ENCODE assay signal across 7 cellular contexts in the genomic region with DNA sequence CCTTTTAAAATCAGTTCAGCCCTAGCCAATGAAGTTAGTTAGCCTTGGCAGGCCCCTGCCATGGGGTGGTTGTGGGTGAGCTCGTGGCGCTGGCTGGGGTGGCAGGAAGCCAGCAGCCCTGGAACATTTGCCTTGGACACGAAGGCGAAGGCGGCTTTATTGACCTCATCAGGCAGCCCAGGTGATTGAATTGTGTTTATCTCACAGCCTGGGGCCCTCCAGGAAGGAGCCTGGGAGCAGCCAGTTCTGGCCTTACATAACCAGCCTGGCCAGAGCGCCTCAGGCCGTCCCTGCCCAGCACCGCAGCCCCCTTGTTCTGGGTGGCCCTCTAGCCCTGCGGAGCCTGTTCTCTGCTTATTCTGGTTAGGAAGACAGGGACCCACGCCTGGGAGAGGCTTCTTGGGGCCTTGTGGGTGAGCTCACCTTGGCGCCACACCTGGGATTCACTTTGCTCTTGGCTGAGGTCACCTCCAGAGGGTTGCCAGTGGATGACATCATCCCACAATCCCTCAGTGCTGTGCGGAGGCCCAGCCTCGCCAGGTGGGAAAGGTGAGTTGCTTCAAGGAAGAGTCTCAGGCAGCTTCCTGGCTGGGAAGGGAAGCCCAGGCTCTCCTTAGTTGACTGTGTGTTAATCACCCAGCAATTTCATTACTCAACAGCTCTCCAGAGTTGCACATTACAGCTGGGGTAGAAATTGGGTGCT. TPM values are rescaled to one million over a fixed set of nuclear protein-coding genes. Genes with fewer than 3 reads are reported as not detected.
DNase-seq lines count a peak whose midpoint lies in the region; ATAC-seq and TF ChIP-seq lines count a peak whose summit lies in the region.

No MANE protein-coding gene starts in this region.

- H3K4me1 ChIP-seq in body of pancreas (peaks cover 69% of the 10 kb centered on the region), tibial artery (peaks cover 10 to 96% (median 78%) of the 10 kb centered on the region in 4 donors)

- no peak overlapping the region for H3K4me3 ChIP-seq in body of pancreas
- H3K4me3 ChIP-seq in tibial artery, result no peak overlapping the region

- no peak overlapping the region for H3K4me3 Mint-ChIP-seq in IgD-negative memory B cell

- H3K9me3 Mint-ChIP-seq in IgD-negative memory B cell, result no peaks in the 10 kb centered on the region

- H3K36me3 Mint-ChIP-seq in IgD-negative memory B cell, result peaks cover under 1% of the 10 kb centered on the region

- ATAC-seq in body of pancreas (peak; percentile 80), HG03175 (IDR thresholded peaks at IDR 0.05; ENCODE audit: unreplicated experiment) (no peak)

- intact Hi-C loops in body of pancreas (cut with DNase I) (no loop called here), tibial artery (cut with DNase I; ENCODE audit: low total_unique reads) (no loop called here)

- H3K27ac Mint-ChIP-seq in IgD-negative memory B cell, result peak overlapping the region; percentile 41 to 90 (median 73)

- H3K27ac ChIP-seq in body of pancreas, result peak overlapping the region; percentile 98 to 100 (median 99)
- H3K27ac ChIP-seq in tibial artery, result peak overlapping the region; percentile 92 to 96

- peak; percentile 1 to 79 (median 78) for TF ChIP-seq POLR2A in body of pancreas (IDR thresholded peaks at IDR 0.05)

- peak; percentile 97 to 99 (median 98) for DNase-seq in body of pancreas
- DNase-seq in kidney tubule cell (ENCODE audit: low spot score), result peak; percentile 100
- DNase-seq in tibial artery, result peak; percentile 83 to 97
- no peak for DNase-seq in NCI-H1694 (lab: John Stamatoyannopoulos, UW)
- DNase-seq in epidermal melanocyte (ENCODE audit: insufficient read length, low spot score), result no peak

- no peaks in the 10 kb centered on the region for H3K27me3 ChIP-seq in body of pancreas
- no peaks in the 10 kb centered on the region for H3K27me3 ChIP-seq in tibial artery

- TF ChIP-seq CTCF in body of pancreas (IDR thresholded peaks at IDR 0.05) (no peak), tibial artery (IDR thresholded peaks at IDR 0.05) (no peak)

- no peaks in the 10 kb centered on the region for H3K9me3 ChIP-seq in body of pancreas
- no peaks in the 10 kb centered on the region for H3K9me3 ChIP-seq in tibial artery

- 15 to 28% methylated on average over 2 to 13 of the region's 13 CpGs for WGBS in body of pancreas, 2 donors

- H3K36me3 ChIP-seq in body of pancreas (replicated peaks in 1 of 2; ENCODE audit: insufficient read depth in 1 of 2, low read depth in 2 of 2) (no peaks in the 10 kb centered on the region), tibial artery (peaks cover 0 to 10% (median 5%) of the 10 kb centered on the region in 3 donors)

- peaks cover 0 to 5% (median 3%) of the 10 kb centered on the region in 3 donors for H3K4me1 Mint-ChIP-seq in IgD-negative memory B cell

- no peaks in the 10 kb centered on the region for H3K27me3 Mint-ChIP-seq in IgD-negative memory B cell

RNA-seq across cellular contexts. Expression of gene RPL26L1, which starts 54.4 kb away (rescaled TPM):
- 27.9 TPM for polyA plus RNA-seq in IgD-negative memory B cell
- total RNA-seq in body of pancreas, result 10 to 100 TPM in 1 of 2 donors, 1 to 10 TPM in 1; 7.3 to 11.4 TPM

Comparison
In these comparisons a context has a peak if more than half of its experiments do, and no peak if none do; other contexts are left out.
1. DNase-seq: peak in body of pancreas (4 of 4), kidney tubule cell (single experiment) and tibial artery (2 of 2); none in NCI-H1694 (single experiment) and epidermal melanocyte (single experiment).